Comparison of ENCODE assay signal across 29 cellular contexts in the genomic region with DNA sequence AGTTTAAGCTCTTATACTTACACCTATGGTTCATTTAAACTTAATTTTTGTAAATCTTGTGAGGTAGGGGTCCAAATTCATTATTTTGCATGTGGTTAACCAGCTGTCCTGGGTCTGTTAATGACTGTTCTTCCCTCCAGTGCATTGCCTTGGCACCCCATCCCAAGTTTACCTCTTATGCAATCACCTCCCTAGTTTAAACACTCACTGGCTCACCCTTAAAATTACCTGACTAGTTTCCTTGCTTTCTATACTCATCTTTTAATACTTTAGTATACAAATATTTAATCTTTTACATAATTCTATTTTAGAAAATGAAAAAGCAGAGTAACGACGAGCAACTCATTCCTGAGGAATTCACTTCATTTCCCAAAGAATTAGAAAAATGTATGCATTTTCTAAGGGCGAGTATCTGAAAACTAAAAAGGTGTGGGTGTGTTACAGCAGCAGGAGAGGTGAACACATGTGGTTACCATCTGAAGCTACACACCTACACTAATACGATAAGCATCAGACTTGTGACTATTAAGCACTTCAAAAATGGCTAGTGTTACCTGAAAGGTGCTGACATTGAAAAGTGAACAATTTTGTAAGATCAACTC. TPM values are rescaled to one million over a fixed set of nuclear protein-coding genes. Genes with fewer than 3 reads are reported as not detected.
A peak's percentile ranks its signal among the peaks of the same experiment; 100 is the strongest.
DNase-seq lines count a peak whose midpoint lies in the region; TF ChIP-seq lines count a peak whose summit lies in the region.
"Had no signal": no experiment of that assay in that cellular context is flagged by ENCODE, and none has a peak within 500 bp of the region (broad histone marks: within the 10 kb centered on the region; RNA-seq: fewer than 3 reads in every experiment).

No MANE protein-coding gene starts in this region.

- H3K4me3 ChIP-seq in epithelial cell of esophagus (ENCODE audit: low read length) (no peak overlapping the region), skeletal muscle satellite cell (ENCODE audit: low read length) (no peak overlapping the region), dorsolateral prefrontal cortex (no peak overlapping the region)
- H3K4me3 ChIP-seq: BLaER1, body of pancreas, pancreas, SK-N-MC, spleen, uterus had no signal

- no peak for TF ChIP-seq CTCF in RWPE1 (conservative IDR thresholded peaks at IDR 0.05; ENCODE audit: low read depth)
- TF ChIP-seq CTCF in epithelial cell of esophagus (IDR thresholded peaks at IDR 0.05; ENCODE audit: insufficient read depth, low read depth, low read length, missing control alignments), result no peak
- no peak for TF ChIP-seq CTCF in dorsolateral prefrontal cortex (IDR thresholded peaks at IDR 0.05 in 54 of 56, conservative IDR thresholded peaks at IDR 0.05 in 2 of 56; ENCODE audit: low read depth in 1 of 56, partially characterized antibody in 56 of 56)

- intact Hi-C loops in dorsolateral prefrontal cortex (cut with DNase I), result no loop called here

- no peaks in the 10 kb centered on the region for H3K9me3 ChIP-seq in skeletal muscle satellite cell (replicated peaks; ENCODE audit: low read length)
- H3K9me3 ChIP-seq: BLaER1, body of pancreas, pancreas, spleen, uterus had no signal

- peak overlapping the region; percentile 56 for H3K4me2 ChIP-seq in skeletal muscle satellite cell (ENCODE audit: low read length)
- H3K4me2 ChIP-seq: BLaER1 had no signal

- CTCF ChIA-PET in RWPE1 (lab: Yijun Ruan, JAX), result no interaction called here

- peaks cover 12% of the 10 kb centered on the region for H3K36me3 ChIP-seq in skeletal muscle satellite cell (ENCODE audit: insufficient read depth, low read length)
- H3K36me3 ChIP-seq: BLaER1, pancreas, spleen, uterus had no signal

- H3K9ac ChIP-seq in skeletal muscle satellite cell (ENCODE audit: low read depth, low read length), result no peak overlapping the region
- H3K9ac ChIP-seq: BLaER1 had no signal

- DNase-seq in GM03348 (ENCODE audit: low spot score) (peak; percentile 41), RWPE1 (ENCODE audit: low spot score) (peak; percentile 49), epithelial cell of esophagus (ENCODE audit: low read depth) (peak; percentile 16), iPS-NIHi7 (ENCODE audit: extremely low spot score) (no peak), dorsolateral prefrontal cortex (no peak)
- DNase-seq in stimulated activated naive CD4-positive, alpha-beta T cell (lab: John Stamatoyannopoulos, UW), result no peak
- DNase-seq: activated CD4-positive, alpha-beta T cell treated with anti-CD3 and anti-CD28 coated beads, Interleukin-2, amount 50 U/mL, for 48 hours; activated CD4-positive, CD25-positive, alpha-beta regulatory T cell treated with anti-CD3 and anti-CD28 coated beads, Interleukin-2, amount 50 U/mL, for 72 hours; activated naive CD4-positive, alpha-beta T cell treated with Interleukin-2 at 50 U/mL for 16 hours; activated T-cell treated with anti-CD3 and anti-CD28 coated beads, Interleukin-2, amount 50 U/mL, for 48 hours; body of pancreas; cerebellar nuclear complex; DMS153; hippocampal formation; KG1; left cardiac atrium; MM.1S; NCI-H1105 treated with DMSO at 0.1 percent for 48 hours; NCI-H187 treated with DMSO at 0.1 percent for 48 hours; NCI-H2171; pancreas; retina; spleen; stimulated activated CD4-positive, alpha-beta T cell treated with anti-CD3 and anti-CD28 coated beads, Interleukin-2, amount 100 ng/mL, for 24 hours; T-helper 2 cell; uterus had no signal

- H3K27me3 ChIP-seq in skeletal muscle satellite cell (ENCODE audit: control insufficient read depth, insufficient read depth, low read length) (no peaks in the 10 kb centered on the region), dorsolateral prefrontal cortex (no peaks in the 10 kb centered on the region)
- H3K27me3 ChIP-seq: BLaER1, body of pancreas, pancreas, spleen, uterus had no signal

- POLR2A ChIA-PET in RWPE1 (lab: Yijun Ruan, JAX; ENCODE audit: low non-redundant PET), result no interaction called here

- peaks cover 53% of the 10 kb centered on the region for H3K4me1 ChIP-seq in skeletal muscle satellite cell (ENCODE audit: control insufficient read depth, insufficient read depth, low read length)
- H3K4me1 ChIP-seq: BLaER1, body of pancreas, pancreas, spleen, uterus had no signal

- H3K27ac ChIP-seq in RWPE1 (no peak overlapping the region), dorsolateral prefrontal cortex (peak overlapping the region in 2 of 59 donors; percentile 2 to 37)
- H3K27ac ChIP-seq: BLaER1, body of pancreas, pancreas, SK-N-MC, spleen, uterus had no signal

RNA-seq across cellular contexts. Expression of a gene that starts 33.7 kb away (rescaled TPM):
- total RNA-seq in skeletal muscle satellite cell (2012; rRNA removed), result 36.0 and 50.0 TPM in 2 replicates
- 100 to 1,000 TPM; 129 to 405 (median 201) TPM for total RNA-seq in dorsolateral prefrontal cortex

Comparison
In these comparisons a context has a peak if more than half of its experiments do, and no peak if none do; other contexts are left out.
1. DNase-seq: peak in GM03348 (single experiment), RWPE1 (single experiment) and epithelial cell of esophagus (single experiment); none in iPS-NIHi7 (single experiment), stimulated activated naive CD4-positive, alpha-beta T cell (0 of 6) and dorsolateral prefrontal cortex (0 of 10).